ENCODE assay signal across 9 cellular contexts in genomic region chr7:30977896-30978564, GRCh38. TPM values are rescaled to one million over a fixed set of nuclear protein-coding genes. Genes with fewer than 3 reads are reported as not detected.
DNase-seq lines count a peak whose midpoint lies in the region; FAIRE-seq and TF ChIP-seq lines count a peak whose summit lies in the region.
"Had no signal": no experiment of that assay in that cellular context is flagged by ENCODE, and none has a peak within 500 bp of the region (broad histone marks: within the 10 kb centered on the region; RNA-seq: fewer than 3 reads in every experiment).

No MANE protein-coding gene starts in this region.

- TF ChIP-seq EP300 in Ishikawa (IDR thresholded peaks at IDR 0.05; ENCODE audit: borderline replicate concordance), result no peak

- H4K20me1 ChIP-seq in keratinocyte (ENCODE audit: control insufficient read depth, extremely low read depth, insufficient read depth, low read length), result no peaks in the 10 kb centered on the region

- TF ChIP-seq RAD21 in Ishikawa (IDR thresholded peaks at IDR 0.05; ENCODE audit: low read depth), result peak; percentile 58

- DNase-seq in DMS153 (lab: John Stamatoyannopoulos, UW) (peak; percentile 43), keratinocyte (ENCODE audit: low read depth, low spot score) (no peak), T-helper 1 cell (no peak), NCI-H446 treated with DMSO at 0.1 percent for 48 hours (lab: John Stamatoyannopoulos, UW) (no peak), activated T-cell treated with anti-CD3 and anti-CD28 coated beads for 4 hours (no peak), midbrain (lab: John Stamatoyannopoulos, UW) (no peak)
- DNase-seq in activated CD8-positive, alpha-beta memory T cell treated with anti-CD3 and anti-CD28 coated beads, Interleukin-2, amount 50 U/mL, for 48 hours, result peak; percentile 48

- H3K4me1 ChIP-seq in keratinocyte (ENCODE audit: control insufficient read depth, extremely low read depth, insufficient read depth, low read length), result no peaks in the 10 kb centered on the region

- peaks cover 19% of the 10 kb centered on the region for H3K27me3 ChIP-seq in keratinocyte (ENCODE audit: control insufficient read depth, extremely low read depth, insufficient read depth, low read length)

- H3K79me2 ChIP-seq in keratinocyte (ENCODE audit: control insufficient read depth, insufficient read depth, low read length), result no peaks in the 10 kb centered on the region

- no peak overlapping the region for H3K9ac ChIP-seq in keratinocyte (ENCODE audit: control insufficient read depth, extremely low read depth, insufficient read depth, low read length)

- no peak overlapping the region for H2AFZ ChIP-seq in keratinocyte (ENCODE audit: control insufficient read depth, low read length)

- H3K4me3 ChIP-seq in keratinocyte (ENCODE audit: control insufficient read depth in 2 of 3, extremely low read depth in 1 of 3, insufficient read depth in 2 of 3, low read depth in 1 of 3, low read length in 3 of 3), result no peak overlapping the region

- no peaks in the 10 kb centered on the region for H3K36me3 ChIP-seq in keratinocyte (ENCODE audit: control insufficient read depth in 2 of 2, extremely low read depth in 1 of 2, insufficient read depth in 2 of 2, low read length in 2 of 2)

- H3K4me2 ChIP-seq in keratinocyte (ENCODE audit: control insufficient read depth, extremely low read depth, insufficient read depth, low read depth, low read length), result no peak overlapping the region

- TF ChIP-seq CTCF in keratinocyte (optimal IDR thresholded peaks at IDR 0.05 in 1 of 3, IDR thresholded peaks at IDR 0.05 in 1 of 3, conservative IDR thresholded peaks at IDR 0.05 in 1 of 3; ENCODE audit: extremely low read depth in 1 of 3, insufficient read depth in 2 of 3, low read length in 3 of 3), result peak; percentile 60 to 89 (median 84)

- FAIRE-seq in keratinocyte (lab: Jason Lieb, UNC), result no peak

- no peaks in the 10 kb centered on the region for H3K9me3 ChIP-seq in keratinocyte (ENCODE audit: control insufficient read depth, low read depth, low read length)

- H3K27ac ChIP-seq in keratinocyte (ENCODE audit: control insufficient read depth, insufficient read depth, low read length), result no peak overlapping the region
- H3K27ac ChIP-seq: epithelial cell of prostate had no signal

- dilution Hi-C loops in keratinocyte (cut with MboI; ENCODE audit: extremely low pct_ligation_motif_present, low sequenced_read_pairs), result loop anchor here (25.0 kb wide), 1 partner anchor 134 kb away; no protein-coding TSS in a partner anchor

- H3K9me1 ChIP-seq in keratinocyte (ENCODE audit: control insufficient read depth, extremely low read depth, insufficient read depth, low read length), result no peaks in the 10 kb centered on the region

TF ChIP-seq in Ishikawa, 13 proteins besides CTCF, POLR2A, EP300 and RAD21:
- TF ChIP-seq TEAD4 (IDR thresholded peaks at IDR 0.05) (no peak), CEBPB (IDR thresholded peaks at IDR 0.05) (no peak), NFIC (IDR thresholded peaks at IDR 0.05) (no peak), FOXM1 (IDR thresholded peaks at IDR 0.05; ENCODE audit: borderline replicate concordance, low read depth) (no peak), CREB1 (IDR thresholded peaks at IDR 0.05; ENCODE audit: low read depth) (no peak), TAF1 (IDR thresholded peaks at IDR 0.05; ENCODE audit: low read depth) (no peak), ZBTB7A (IDR thresholded peaks at IDR 0.05; ENCODE audit: low read depth) (no peak), YY1 (IDR thresholded peaks at IDR 0.05; ENCODE audit: low read depth) (no peak), EGR1 (IDR thresholded peaks at IDR 0.05) (no peak), REST (IDR thresholded peaks at IDR 0.05; ENCODE audit: low read depth) (no peak), TCF12 (IDR thresholded peaks at IDR 0.05; ENCODE audit: low read depth) (no peak), MAX (IDR thresholded peaks at IDR 0.05) (no peak), USF1 (IDR thresholded peaks at IDR 0.05) (no peak)

RNA-seq across cellular contexts. Expression of gene GHRHR, which starts 14.3 kb away (rescaled TPM):
- not detected in 3 replicates for polyA plus RNA-seq in keratinocyte
- polyA plus RNA-seq in keratinocyte (2011; ENCODE audit: low read depth), result not detected
- polyA plus RNA-seq in keratinocyte (2011; cell fraction: cytosol; rRNA removed), result not detected in 2 replicates
- polyA plus RNA-seq in keratinocyte (2011; cell fraction: nucleus; rRNA removed), result not detected in 2 replicates
- not detected in 2 replicates for polyA plus RNA-seq in keratinocyte (2012; ENCODE audit: low replicate concordance)
- polyA minus RNA-seq in keratinocyte, result not detected in 3 replicates
- not detected for polyA minus RNA-seq in keratinocyte (2011; cell fraction: cytosol; rRNA and poly(A)+ RNA removed)
- not detected in 2 replicates for polyA minus RNA-seq in keratinocyte (2011; cell fraction: nucleus; rRNA and poly(A)+ RNA removed)

Comparison
In these comparisons a context has a peak if more than half of its experiments do, and no peak if none do; other contexts are left out.
1. DNase-seq: peak in DMS153 (single experiment) and activated CD8-positive, alpha-beta memory T cell treated with anti-CD3 and anti-CD28 coated beads, Interleukin-2, amount 50 U/mL, for 48 hours (single experiment); none in keratinocyte (single experiment), T-helper 1 cell (0 of 5), NCI-H446 treated with DMSO at 0.1 percent for 48 hours (single experiment), activated T-cell treated with anti-CD3 and anti-CD28 coated beads for 4 hours (single experiment) and midbrain (single experiment).